Comparison of ENCODE assay signal across 15 cellular contexts in the genomic region with DNA sequence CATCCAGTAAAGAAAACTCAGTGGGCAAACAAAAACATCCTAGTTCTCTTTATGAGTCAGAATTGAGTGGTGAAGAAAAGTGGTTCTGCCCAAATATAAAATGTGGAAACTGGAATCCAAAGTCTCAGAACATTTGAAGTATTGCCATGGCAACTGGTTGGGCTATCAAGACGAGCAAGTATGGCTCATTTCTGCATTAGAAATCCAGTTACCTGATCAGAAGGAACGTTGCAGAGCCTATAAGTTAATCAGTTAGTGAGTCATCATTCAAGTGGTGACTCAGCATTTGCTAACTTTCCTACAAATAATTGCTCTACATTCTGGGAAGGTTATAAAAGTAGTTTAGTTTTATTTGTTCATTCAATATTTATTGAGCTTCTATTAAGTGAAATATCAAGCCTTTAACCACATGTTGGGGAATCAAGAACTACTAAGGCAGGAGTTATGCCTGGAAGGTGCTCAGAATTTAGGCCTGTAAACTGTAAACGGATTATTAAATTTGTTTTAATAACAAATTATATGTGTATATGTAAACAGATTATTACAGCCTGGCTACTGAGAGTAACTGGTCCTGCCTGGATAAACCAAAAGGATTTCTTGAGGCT.
A peak's percentile ranks its signal among the peaks of the same experiment; 100 is the strongest.
DNase-seq lines count a peak whose midpoint lies in the region; ATAC-seq and TF ChIP-seq lines count a peak whose summit lies in the region.
"Had no signal": no experiment of that assay in that cellular context is flagged by ENCODE, and none has a peak within 500 bp of the region (broad histone marks: within the 10 kb centered on the region; RNA-seq: fewer than 3 reads in every experiment).

No MANE protein-coding gene starts in this region.

- TF ChIP-seq CTCF in RWPE2 (IDR thresholded peaks at IDR 0.05; ENCODE audit: poor library complexity, severe bottlenecking) = no peak
- TF ChIP-seq CTCF in fibroblast of lung (conservative IDR thresholded peaks at IDR 0.05 in 1 of 2, IDR thresholded peaks at IDR 0.05 in 1 of 2; ENCODE audit: low read depth in 1 of 2, low read length in 2 of 2) = no peak
- TF ChIP-seq CTCF in Peyer's patch (IDR thresholded peaks at IDR 0.05) = no peak

- H3K79me2 ChIP-seq in fibroblast of lung (ENCODE audit: control insufficient read depth, insufficient read depth, low read length) = no peaks in the 10 kb centered on the region

- TF ChIP-seq POLR2A in Peyer's patch (IDR thresholded peaks at IDR 0.05) = no peak

- DNase-seq in ELR (ENCODE audit: low read depth) = peak; percentile 80
- no peak for DNase-seq in RWPE2 (ENCODE audit: low spot score)
- DNase-seq in fibroblast of lung (ENCODE audit: low read depth in 2 of 2) = peak; percentile 52 to 66
- peak; percentile 94 for DNase-seq in renal cortical epithelial cell (ENCODE audit: low read depth)
- DNase-seq in Ammon's horn (ENCODE audit: low spot score) = no peak
- no peak for DNase-seq in globus pallidus (ENCODE audit: low spot score)
- no peak for DNase-seq in Peyer's patch
- DNase-seq: activated CD4-positive, alpha-beta T cell treated with anti-CD3 and anti-CD28 coated beads, Interleukin-2, amount 50 U/mL, for 48 hours; Calu3; effector CD4-positive, alpha-beta T cell; heart right ventricle; naive thymus-derived CD4-positive, alpha-beta T cell; NCI-H146; sigmoid colon had no signal

- H3K4me2 ChIP-seq in fibroblast of lung (ENCODE audit: extremely low read depth, insufficient read depth, low read length) = peak overlapping the region; percentile 40

- peak; percentile 48; the same call in 2 of the 3 replicates for ATAC-seq in RWPE2 (ENCODE audit: low read depth)
- ATAC-seq in GM21528 (IDR thresholded peaks at IDR 0.05; ENCODE audit: low FRiP score, unreplicated experiment) = no peak
- ATAC-seq: naive thymus-derived CD4-positive, alpha-beta T cell had no signal

- H3K9me3 ChIP-seq in RWPE2 (ENCODE audit: severe bottlenecking) (no peaks in the 10 kb centered on the region), fibroblast of lung (ENCODE audit: control insufficient read depth, insufficient read depth, low read depth, low read length) (no peaks in the 10 kb centered on the region), Peyer's patch (no peaks in the 10 kb centered on the region)
- H3K9me3 ChIP-seq: heart right ventricle, sigmoid colon had no signal

- H3K9ac ChIP-seq in fibroblast of lung (ENCODE audit: insufficient read depth, low read length) = no peak overlapping the region

- H3K4me3 ChIP-seq in RWPE2 (ENCODE audit: severe bottlenecking) = no peak overlapping the region
- H3K4me3 ChIP-seq in fibroblast of lung (replicated peaks in 1 of 4; ENCODE audit: control extremely low read depth in 1 of 4, insufficient read depth in 1 of 4, low read depth in 3 of 4, low read length in 4 of 4) = no peak overlapping the region
- H3K4me3 ChIP-seq in Peyer's patch = no peak overlapping the region
- H3K4me3 ChIP-seq: heart right ventricle, sigmoid colon had no signal

- H3K36me3 ChIP-seq in RWPE2 (ENCODE audit: low read depth) = no peaks in the 10 kb centered on the region
- no peaks in the 10 kb centered on the region for H3K36me3 ChIP-seq in fibroblast of lung (ENCODE audit: control insufficient read depth, insufficient read depth, low read length)
- no peaks in the 10 kb centered on the region for H3K36me3 ChIP-seq in Peyer's patch
- H3K36me3 ChIP-seq: heart right ventricle, sigmoid colon had no signal

- no peak overlapping the region for H2AFZ ChIP-seq in fibroblast of lung (ENCODE audit: low read length)

- H3K27me3 ChIP-seq in RWPE2 (ENCODE audit: insufficient read depth, poor library complexity, severe bottlenecking) = no peaks in the 10 kb centered on the region
- H3K27me3 ChIP-seq in fibroblast of lung (ENCODE audit: control insufficient read depth, insufficient read depth, low read length) = no peaks in the 10 kb centered on the region
- H3K27me3 ChIP-seq in Peyer's patch = no peaks in the 10 kb centered on the region
- H3K27me3 ChIP-seq: heart right ventricle, sigmoid colon had no signal

- H4K20me1 ChIP-seq in fibroblast of lung (ENCODE audit: control insufficient read depth, extremely low read depth, insufficient read depth, low read length) = no peaks in the 10 kb centered on the region

- H3K4me1 ChIP-seq in RWPE2 (ENCODE audit: insufficient read depth, poor library complexity, severe bottlenecking) (no peaks in the 10 kb centered on the region), fibroblast of lung (ENCODE audit: control insufficient read depth, extremely low read depth, insufficient read depth, low read length) (peaks cover 6% of the 10 kb centered on the region), Peyer's patch (no peaks in the 10 kb centered on the region)

- H3K27ac ChIP-seq in RWPE2 (ENCODE audit: poor library complexity, severe bottlenecking) (no peak overlapping the region), fibroblast of lung (ENCODE audit: insufficient read depth, low read length) (no peak overlapping the region), Peyer's patch (no peak overlapping the region)
- H3K27ac ChIP-seq: sigmoid colon had no signal

Comparison
In these comparisons a context has a peak if more than half of its experiments do, and no peak if none do; other contexts are left out.
1. DNase-seq: peak in ELR (single experiment), fibroblast of lung (2 of 2) and renal cortical epithelial cell (single experiment); none in RWPE2 (single experiment), Ammon's horn (single experiment), globus pallidus (single experiment) and Peyer's patch (0 of 3).